16 cellular contexts compared by ENCODE assay signal in genomic region chr6:20153194-20153593, GRCh38. TPM values are rescaled to one million over a fixed set of nuclear protein-coding genes. Genes with fewer than 3 reads are reported as not detected.
DNase-seq lines count a peak whose midpoint lies in the region; ATAC-seq, FAIRE-seq and TF ChIP-seq lines count a peak whose summit lies in the region.
"Had no signal": no experiment of that assay in that cellular context is flagged by ENCODE, and none has a peak within 500 bp of the region (broad histone marks: within the 10 kb centered on the region; RNA-seq: fewer than 3 reads in every experiment).

No MANE protein-coding gene starts in this region.

- H4K5ac ChIP-seq in H1 (ENCODE audit: insufficient read length, low read depth, low read length): no peak overlapping the region

- TF ChIP-seq RAD21 in H1 (IDR thresholded peaks at IDR 0.05 in 1 of 2, conservative IDR thresholded peaks at IDR 0.05 in 1 of 2; ENCODE audit: low read depth in 2 of 2, low read length in 2 of 2): no peak

- H3K4me1 Mint-ChIP-seq in activated CD8-positive, alpha-beta memory T cell treated with anti-CD3 and anti-CD28 coated beads, Interleukin-2, amount 10 ng/mL, durations not matched to agents 7 days and 5 days: no peaks in the 10 kb centered on the region

- H2AFZ ChIP-seq in H1 (ENCODE audit: low read length): no peak overlapping the region

- no peaks in the 10 kb centered on the region for H3K27me3 Mint-ChIP-seq in activated CD8-positive, alpha-beta memory T cell treated with anti-CD3 and anti-CD28 coated beads, Interleukin-2, amount 10 ng/mL, durations not matched to agents 7 days and 5 days
- H3K27me3 Mint-ChIP-seq: CD8-positive, alpha-beta memory T cell had no signal

- H2BK12ac ChIP-seq in H1 (ENCODE audit: low read depth, low read length): no peak overlapping the region

- TF ChIP-seq EP300 in H1 (IDR thresholded peaks at IDR 0.05; ENCODE audit: borderline replicate concordance in 1 of 2, low read depth in 2 of 2, low read length in 2 of 2): no peak

- CTCF ChIA-PET in H1 (lab: Charles Lee; ENCODE audit: partially characterized antibody): interaction anchor here (0.9 to 1.2 kb wide), 3 partner anchors 8 to 60 kb away, joined by 3 to 6 read pairs (median 3); no protein-coding TSS in a partner anchor
- CTCF ChIA-PET in activated CD8-positive, alpha-beta memory T cell treated with anti-CD3 and anti-CD28 coated beads, Interleukin-2, amount 10 ng/mL, durations not matched to agents 7 days and 5 days (lab: Charles Lee): no interaction called here

- H3K4me3 Mint-ChIP-seq in activated CD8-positive, alpha-beta memory T cell treated with anti-CD3 and anti-CD28 coated beads, Interleukin-2, amount 10 ng/mL, durations not matched to agents 7 days and 5 days: no peak overlapping the region
- H3K4me3 Mint-ChIP-seq: CD8-positive, alpha-beta memory T cell had no signal

- no peak overlapping the region for H3K18ac ChIP-seq in H1 (ENCODE audit: extremely low read depth, low read length)

- no peak for TF ChIP-seq POLR2A in H1 (IDR thresholded peaks at IDR 0.05; ENCODE audit: control extremely low read depth in 1 of 2, low read depth in 2 of 2, low read length in 2 of 2)

- 38% methylated on average over 3 of the region's 3 CpGs; no CpG with 5 or more reads in 1 of the 2 experiments for WGBS in H1 (ENCODE audit: extremely low coverage in 1 of 2, insufficient coverage in 1 of 2, insufficient read length in 1 of 2, insufficient replicate concordance in 2 of 2, low coverage in 1 of 2, low lambda C conversion rate in 2 of 2, missing lambda C conversion rate in 1 of 2), 2 experiments

- no peak overlapping the region for H2BK5ac ChIP-seq in H1 (ENCODE audit: low read depth, low read length)

- no peak overlapping the region for H4K8ac ChIP-seq in H1 (ENCODE audit: extremely low read depth, insufficient read depth, low read length)

- H3K4me1 ChIP-seq in HUES48 (ENCODE audit: control insufficient read depth, insufficient read depth, low read length) (peaks cover 9% of the 10 kb centered on the region), H1 (replicated peaks in 1 of 4; ENCODE audit: control insufficient read depth in 3 of 4, insufficient read depth in 4 of 4, low read length in 3 of 4) (peaks cover 2 to 5% (median 3%) of the 10 kb centered on the region in 4 experiments; a peak in 3 of 7 replicates)
- H3K4me1 ChIP-seq: BLaER1, HAP-1 had no signal

- H3K27ac ChIP-seq in HUES48 (ENCODE audit: low read depth, low read length): peak overlapping the region; percentile 88
- H3K27ac ChIP-seq in H1 (ENCODE audit: low read depth, low read length): no peak overlapping the region
- H3K27ac ChIP-seq: BLaER1 had no signal

- no peak overlapping the region for H3K27ac Mint-ChIP-seq in activated CD8-positive, alpha-beta memory T cell treated with anti-CD3 and anti-CD28 coated beads, Interleukin-2, amount 10 ng/mL, durations not matched to agents 7 days and 5 days

- H3K36me3 Mint-ChIP-seq in activated CD8-positive, alpha-beta memory T cell treated with anti-CD3 and anti-CD28 coated beads, Interleukin-2, amount 10 ng/mL, durations not matched to agents 7 days and 5 days: peaks cover 21% of the 10 kb centered on the region

- no peak overlapping the region for H2AK5ac ChIP-seq in H1 (ENCODE audit: low read depth, low read length)

- H3K9me3 Mint-ChIP-seq in activated CD8-positive, alpha-beta memory T cell treated with anti-CD3 and anti-CD28 coated beads, Interleukin-2, amount 10 ng/mL, durations not matched to agents 7 days and 5 days (ENCODE audit: low read depth): no peaks in the 10 kb centered on the region
- H3K9me3 Mint-ChIP-seq: CD8-positive, alpha-beta memory T cell had no signal

- H2BK20ac ChIP-seq in H1 (ENCODE audit: low read length): no peak overlapping the region

- no peaks in the 10 kb centered on the region for H3K79me1 ChIP-seq in H1 (ENCODE audit: low read depth, low read length)

- no peaks in the 10 kb centered on the region; a peak in 2 of 4 replicates for H3K79me2 ChIP-seq in H1 (ENCODE audit: control insufficient read depth in 1 of 2, insufficient read depth in 2 of 2, low read length in 2 of 2)

- H3K4ac ChIP-seq in H1 (replicated peaks; ENCODE audit: insufficient read length, low read depth, low read length): no peak overlapping the region

- no peaks in the 10 kb centered on the region for H3K27me3 ChIP-seq in HUES48 (ENCODE audit: control insufficient read depth, insufficient read depth, low read length)
- H3K27me3 ChIP-seq in H1 (replicated peaks in 1 of 4; ENCODE audit: control insufficient read depth in 3 of 4, extremely low read depth in 1 of 4, insufficient read depth in 3 of 4, low read length in 3 of 4): no peaks in the 10 kb centered on the region
- H3K27me3 ChIP-seq: BLaER1 had no signal

- H3K9me3 ChIP-seq in HUES48 (ENCODE audit: control insufficient read depth, insufficient read depth, low read length): no peaks in the 10 kb centered on the region
- no peaks in the 10 kb centered on the region for H3K9me3 ChIP-seq in H1 (ENCODE audit: insufficient read depth in 2 of 2, low read depth in 1 of 2, low read length in 1 of 2)
- H3K9me3 ChIP-seq: Caco-2, HAP-1 had no signal

- H2BK15ac ChIP-seq in H1 (ENCODE audit: low read length): no peak overlapping the region

- no peak for ATAC-seq in sciatic nerve
- ATAC-seq in activated CD8-positive, alpha-beta memory T cell treated with anti-CD3 and anti-CD28 coated beads, Interleukin-2, amount 10 ng/mL, durations not matched to agents 7 days and 5 days: no peak

- H3K4me2 ChIP-seq in H1 (ENCODE audit: insufficient read depth in 1 of 2, low read depth in 2 of 2, low read length in 2 of 2): peak overlapping the region; percentile 30; a peak in 1 of 4 replicates
- H3K4me2 ChIP-seq: BLaER1 had no signal

- FAIRE-seq in H1 (lab: Jason Lieb, UNC): peak; percentile 28

- DNase-seq in ELF-1 (ENCODE audit: low read depth, low spot score) (peak; percentile 5), H1 (ENCODE audit: low read depth in 1 of 2, low spot score in 2 of 2) (peak in 1 of 2 experiments; percentile 13), iPS-NIHi11 (ENCODE audit: low spot score) (peak; percentile 11), NAMALWA (ENCODE audit: low spot score) (no peak), sciatic nerve (ENCODE audit: low spot score) (no peak)
- no peak for DNase-seq in activated CD8-positive, alpha-beta memory T cell treated with anti-CD3 and anti-CD28 coated beads, Interleukin-2, amount 10 ng/mL, durations not matched to agents 7 days and 5 days
- DNase-seq in central memory CD4-positive, alpha-beta T cell: no peak
- DNase-seq: 8988T; AML-193; CD8-positive, alpha-beta memory T cell; DND-41; GF-D8 had no signal

- no peak overlapping the region for H3K23ac ChIP-seq in H1 (ENCODE audit: insufficient read length)

- intact Hi-C loops in sciatic nerve (cut with DNase I): no loop called here

- POLR2A ChIA-PET in H1 (lab: Charles Lee; ENCODE audit: partially characterized antibody): interaction anchor here (1.0 kb wide), 1 partner anchor 254 kb away, joined by 3 read pairs; no protein-coding TSS in a partner anchor

- H2BK120ac ChIP-seq in H1 (replicated peaks; ENCODE audit: low read depth, low read length): no peak overlapping the region

- H4K20me1 ChIP-seq in H1 (replicated peaks in 1 of 2; ENCODE audit: control insufficient read depth in 1 of 2, insufficient read depth in 2 of 2, low read length in 2 of 2): no peaks in the 10 kb centered on the region
- H4K20me1 ChIP-seq: BLaER1 had no signal

- H3K36me3 ChIP-seq in HUES48 (ENCODE audit: control insufficient read depth, insufficient read depth, low read length) (no peaks in the 10 kb centered on the region), H1 (ENCODE audit: control insufficient read depth in 2 of 4, insufficient read depth in 4 of 4, low read length in 3 of 4) (no peaks in the 10 kb centered on the region)

- H4K91ac ChIP-seq in H1 (replicated peaks; ENCODE audit: insufficient read length, low read length): no peak overlapping the region

- H3K14ac ChIP-seq in H1 (ENCODE audit: insufficient read length): no peak overlapping the region

- H3K9ac ChIP-seq in HUES48 (ENCODE audit: low read depth, low read length) (no peak overlapping the region), H1 (replicated peaks in 1 of 4; ENCODE audit: extremely low read depth in 1 of 4, low read depth in 3 of 4, low read length in 3 of 4) (no peak overlapping the region)
- H3K9ac ChIP-seq: BLaER1 had no signal

- H3K56ac ChIP-seq in H1 (replicated peaks; ENCODE audit: insufficient read length, low read depth, low read length): no peak overlapping the region

- no peak overlapping the region for H3K4me3 ChIP-seq in HUES48 (ENCODE audit: low read depth, low read length)
- no peak overlapping the region for H3K4me3 ChIP-seq in H1 (ENCODE audit: extremely low read depth in 1 of 4, insufficient read depth in 2 of 4, low read depth in 3 of 4, low read length in 4 of 4)
- H3K4me3 ChIP-seq: BLaER1, HAP-1 had no signal

- TF ChIP-seq CTCF in H1 (IDR thresholded peaks at IDR 0.05; ENCODE audit: control extremely low read depth in 1 of 3, insufficient read depth in 1 of 3, low read depth in 1 of 3, low read length in 3 of 3): no peak

- H3K23me2 ChIP-seq in H1 (ENCODE audit: low read depth, low read length): 0 out of 2 replicates have a peak, but pooled peaks cover 2% of the 10 kb centered on the region

TF ChIP-seq in H1, 55 proteins besides CTCF, POLR2A, EP300 and RAD21:
- TF ChIP-seq EGR1 (IDR thresholded peaks at IDR 0.05; ENCODE audit: borderline replicate concordance, low read depth, low read length): no peak
- TF ChIP-seq JUND (IDR thresholded peaks at IDR 0.05; ENCODE audit: low read length): peak; percentile 69

RNA-seq across cellular contexts. Expression of gene MBOAT1, which starts 59.1 kb away (rescaled TPM):
- total RNA-seq in H1 (2021; fragmentation: NEBNext Ultra II Directional; extraction: Animal tissue kit (Norgen Biotek cat#: 25700)): 19.5 and 19.6 TPM in 2 replicates
- 4.9 and 5.2 TPM in 2 replicates for polyA plus RNA-seq in H1 (2011; rRNA removed)
- polyA plus RNA-seq in H1 (2011; cell fraction: cytosol; rRNA removed): 5.6 TPM
- polyA plus RNA-seq in H1 (2011; cell fraction: nucleus; rRNA removed): 7.0 TPM
- polyA plus RNA-seq in H1 (2012, experiment 1 of 2): 8.4 to 10.4 TPM (median 9.2 TPM) in 4 replicates
- polyA plus RNA-seq in H1 (2012, experiment 2 of 2): 1.5 TPM
- polyA plus RNA-seq in H1 (2013, experiment 1 of 2): 16.8 TPM
- 18.6 TPM for polyA plus RNA-seq in H1 (2013, experiment 2 of 2)
- polyA minus RNA-seq in H1 (2011; rRNA and poly(A)+ RNA removed): 21.6 and 25.8 TPM in 2 replicates
- 13.2 TPM for polyA minus RNA-seq in H1 (2011; cell fraction: cytosol; rRNA and poly(A)+ RNA removed)
- polyA minus RNA-seq in H1 (2011; cell fraction: nucleus; rRNA and poly(A)+ RNA removed): 11.7 TPM
- total RNA-seq in sciatic nerve: 37.9 TPM
- total RNA-seq in activated CD8-positive, alpha-beta memory T cell treated with anti-CD3 and anti-CD28 coated beads, Interleukin-2, amount 10 ng/mL, durations not matched to agents 7 days and 5 days: 10 to 100 TPM; 17.7 to 22.6 TPM

Comparison
In these comparisons a context has a peak if more than half of its experiments do, and no peak if none do; other contexts are left out.
1. DNase-seq: peak in ELF-1 (single experiment) and iPS-NIHi11 (single experiment); none in NAMALWA (single experiment), sciatic nerve (single experiment), activated CD8-positive, alpha-beta memory T cell treated with anti-CD3 and anti-CD28 coated beads, Interleukin-2, amount 10 ng/mL, durations not matched to agents 7 days and 5 days (single experiment) and central memory CD4-positive, alpha-beta T cell (single experiment).